ENCODE assay signal across 1 cellular context in genomic region chr3:47579875-47580274, GRCh38.
TF ChIP-seq lines count a peak whose summit lies in the region.

No MANE protein-coding gene starts in this region.

TF ChIP-seq in HepG2, 621 proteins besides CTCF, POLR2A, EP300 and RAD21:
- TF ChIP-seq HMGXB3 (CRISPR knock-in tag; IDR thresholded peaks at IDR 0.05; ENCODE audit: borderline replicate concordance) = no peak
- TF ChIP-seq ZNF605 (CRISPR knock-in tag; IDR thresholded peaks at IDR 0.05) = no peak
- no peak for TF ChIP-seq UBTF (CRISPR knock-in tag; IDR thresholded peaks at IDR 0.05)
- no peak for TF ChIP-seq MAX (IDR thresholded peaks at IDR 0.05)
- no peak for TF ChIP-seq ZNF607 (CRISPR knock-in tag; IDR thresholded peaks at IDR 0.05; ENCODE audit: borderline replicate concordance)
- TF ChIP-seq SP1 (IDR thresholded peaks at IDR 0.05) = no peak
- no peak for TF ChIP-seq SP1 (CRISPR knock-in tag; IDR thresholded peaks at IDR 0.05)
- TF ChIP-seq HNF4A (CRISPR knock-in tag; IDR thresholded peaks at IDR 0.05) = no peak
- TF ChIP-seq, protein P1, sequence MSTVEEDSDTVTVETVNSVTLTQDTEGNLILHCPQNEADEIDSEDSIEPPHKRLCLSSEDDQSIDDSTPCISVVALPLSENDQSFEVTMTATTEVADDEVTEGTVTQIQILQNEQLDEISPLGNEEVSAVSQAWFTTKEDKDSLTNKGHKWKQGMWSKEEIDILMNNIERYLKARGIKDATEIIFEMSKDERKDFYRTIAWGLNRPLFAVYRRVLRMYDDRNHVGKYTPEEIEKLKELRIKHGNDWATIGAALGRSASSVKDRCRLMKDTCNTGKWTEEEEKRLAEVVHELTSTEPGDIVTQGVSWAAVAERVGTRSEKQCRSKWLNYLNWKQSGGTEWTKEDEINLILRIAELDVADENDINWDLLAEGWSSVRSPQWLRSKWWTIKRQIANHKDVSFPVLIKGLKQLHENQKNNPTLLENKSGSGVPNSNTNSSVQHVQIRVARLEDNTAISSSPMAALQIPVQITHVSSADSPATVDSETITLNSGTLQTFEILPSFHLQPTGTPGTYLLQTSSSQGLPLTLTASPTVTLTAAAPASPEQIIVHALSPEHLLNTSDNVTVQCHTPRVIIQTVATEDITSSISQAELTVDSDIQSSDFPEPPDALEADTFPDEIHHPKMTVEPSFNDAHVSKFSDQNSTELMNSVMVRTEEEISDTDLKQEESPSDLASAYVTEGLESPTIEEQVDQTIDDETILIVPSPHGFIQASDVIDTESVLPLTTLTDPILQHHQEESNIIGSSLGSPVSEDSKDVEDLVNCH (CRISPR knock-in tag; IDR thresholded peaks at IDR 0.05) = no peak
- TF ChIP-seq ZNF234 (CRISPR knock-in tag; conservative IDR thresholded peaks at IDR 0.05) = no peak
- TF ChIP-seq ZNF570 (CRISPR knock-in tag; IDR thresholded peaks at IDR 0.05; ENCODE audit: borderline replicate concordance) = no peak
- no peak for TF ChIP-seq JDP2 (CRISPR knock-in tag; IDR thresholded peaks at IDR 0.05; ENCODE audit: borderline replicate concordance)
- TF ChIP-seq EZH2 (conservative IDR thresholded peaks at IDR 0.05; ENCODE audit: low read depth, low read length) = no peak
- no peak for TF ChIP-seq TOE1 (CRISPR knock-in tag; IDR thresholded peaks at IDR 0.05)
- TF ChIP-seq AGO1 (IDR thresholded peaks at IDR 0.05; ENCODE audit: low read depth, low read length, poor library complexity, severe bottlenecking) = no peak
- no peak for TF ChIP-seq ZNF512B (CRISPR knock-in tag; IDR thresholded peaks at IDR 0.05; ENCODE audit: borderline replicate concordance)
- no peak for TF ChIP-seq ZNF407 (CRISPR knock-in tag; IDR thresholded peaks at IDR 0.05; ENCODE audit: not compliant biosample characterization)
TF ChIP-seq in HepG2: peak in this region for 0.
